ENCODE assay signal across 1 cellular context in the genomic region with DNA sequence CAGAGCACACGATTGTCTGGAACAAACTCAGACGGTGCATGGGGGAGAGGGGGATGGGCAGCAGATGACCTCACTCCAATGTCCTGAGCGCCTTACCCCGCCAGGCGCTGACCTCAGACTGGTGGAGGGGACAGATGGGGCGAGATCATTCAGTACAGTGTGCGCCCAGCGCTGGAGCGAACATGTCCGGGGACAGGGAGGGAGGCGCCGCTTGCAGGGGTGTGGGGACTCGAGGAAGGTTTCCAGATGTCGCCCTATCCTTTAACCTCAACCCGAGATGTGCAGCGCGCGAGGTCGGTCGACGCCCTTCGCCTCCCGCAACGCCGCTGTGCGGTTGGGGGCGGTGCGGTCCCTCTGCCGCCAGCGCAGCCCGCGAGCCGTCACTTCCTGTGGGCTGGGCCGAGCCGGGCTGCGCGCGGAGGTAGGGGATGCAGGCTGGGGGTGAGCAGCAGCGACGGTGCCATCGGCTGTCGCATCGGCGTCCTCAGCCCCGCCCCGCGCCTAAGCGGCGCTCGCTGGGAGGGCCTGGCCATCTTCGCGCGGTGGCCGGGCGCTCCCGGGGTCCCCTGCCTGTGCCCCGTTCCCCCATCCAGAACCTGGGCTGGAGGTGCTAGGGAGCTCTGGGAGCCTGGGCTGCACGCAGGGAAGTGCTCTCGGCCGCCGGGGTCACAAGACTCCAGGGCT.
TF ChIP-seq lines count a peak whose summit lies in the region.

No MANE protein-coding gene starts in this region.

TF ChIP-seq in HepG2, 621 proteins besides CTCF, POLR2A, EP300 and RAD21 (continued from another document and continues in another):
- TF ChIP-seq, protein P1, sequence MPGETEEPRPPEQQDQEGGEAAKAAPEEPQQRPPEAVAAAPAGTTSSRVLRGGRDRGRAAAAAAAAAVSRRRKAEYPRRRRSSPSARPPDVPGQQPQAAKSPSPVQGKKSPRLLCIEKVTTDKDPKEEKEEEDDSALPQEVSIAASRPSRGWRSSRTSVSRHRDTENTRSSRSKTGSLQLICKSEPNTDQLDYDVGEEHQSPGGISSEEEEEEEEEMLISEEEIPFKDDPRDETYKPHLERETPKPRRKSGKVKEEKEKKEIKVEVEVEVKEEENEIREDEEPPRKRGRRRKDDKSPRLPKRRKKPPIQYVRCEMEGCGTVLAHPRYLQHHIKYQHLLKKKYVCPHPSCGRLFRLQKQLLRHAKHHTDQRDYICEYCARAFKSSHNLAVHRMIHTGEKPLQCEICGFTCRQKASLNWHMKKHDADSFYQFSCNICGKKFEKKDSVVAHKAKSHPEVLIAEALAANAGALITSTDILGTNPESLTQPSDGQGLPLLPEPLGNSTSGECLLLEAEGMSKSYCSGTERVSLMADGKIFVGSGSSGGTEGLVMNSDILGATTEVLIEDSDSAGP (CRISPR knock-in tag; IDR thresholded peaks at IDR 0.05; ENCODE audit: borderline replicate concordance), result peak; percentile 98
- TF ChIP-seq TEAD3 (CRISPR knock-in tag; optimal IDR thresholded peaks at IDR 0.05; ENCODE audit: borderline replicate concordance) (peak; percentile 27), ISL2 (CRISPR knock-in tag; IDR thresholded peaks at IDR 0.05) (peak; percentile 71), MED8 (CRISPR knock-in tag; IDR thresholded peaks at IDR 0.05; ENCODE audit: insufficient replicate concordance) (peak; percentile 48), PAX8 (CRISPR knock-in tag; IDR thresholded peaks at IDR 0.05; ENCODE audit: borderline replicate concordance) (0 out of 2 replicates have a peak, but pooled peaks have one; percentile 77), ZNF660 (CRISPR knock-in tag; IDR thresholded peaks at IDR 0.05; ENCODE audit: borderline replicate concordance, low read depth) (no peak), ZGPAT (CRISPR knock-in tag; IDR thresholded peaks at IDR 0.05) (peak; percentile 91), FOXO4 (CRISPR knock-in tag; conservative IDR thresholded peaks at IDR 0.05) (peak; percentile 84; the same call in 1 of the 2 replicates), POGZ (CRISPR knock-in tag; IDR thresholded peaks at IDR 0.05) (peak; percentile 79; the same call in 1 of the 2 replicates), EZH2 (conservative IDR thresholded peaks at IDR 0.05; ENCODE audit: low read depth, low read length) (no peak), ZNF724P (CRISPR knock-in tag; IDR thresholded peaks at IDR 0.05; ENCODE audit: borderline replicate concordance) (peak; percentile 82), REXO4 (CRISPR knock-in tag; IDR thresholded peaks at IDR 0.05; ENCODE audit: borderline replicate concordance) (no peak), KLF15 (CRISPR knock-in tag; IDR thresholded peaks at IDR 0.05; ENCODE audit: borderline replicate concordance) (0 out of 2 replicates have a peak, but pooled peaks have one; percentile 37), ZC3H4 (CRISPR knock-in tag; IDR thresholded peaks at IDR 0.05; ENCODE audit: borderline replicate concordance) (0 out of 2 replicates have a peak, but pooled peaks have one; percentile 35), RAD51 (IDR thresholded peaks at IDR 0.05; ENCODE audit: borderline replicate concordance) (no peak), RBM39 (IDR thresholded peaks at IDR 0.05; ENCODE audit: low read depth, low read length, poor library complexity, severe bottlenecking) (no peak), SMAD9 (CRISPR knock-in tag; IDR thresholded peaks at IDR 0.05) (peak; percentile 19; the same call in 1 of the 2 replicates), MAFG (CRISPR knock-in tag; IDR thresholded peaks at IDR 0.05) (no peak), HNRNPH1 (optimal IDR thresholded peaks at IDR 0.05; ENCODE audit: low read depth, low read length) (no peak), ZNF550 (CRISPR knock-in tag; IDR thresholded peaks at IDR 0.05; ENCODE audit: borderline replicate concordance) (0 out of 2 replicates have a peak, but pooled peaks have one; percentile 59), DR1 (CRISPR knock-in tag; IDR thresholded peaks at IDR 0.05) (peak; percentile 79; the same call in 1 of the 2 replicates), TAF15 (IDR thresholded peaks at IDR 0.05; ENCODE audit: low read depth, low read length, poor library complexity, severe bottlenecking) (peak; percentile 77), ATF7 (IDR thresholded peaks at IDR 0.05) (peak; percentile 61), ATF7 (CRISPR knock-in tag; IDR thresholded peaks at IDR 0.05) (peak; percentile 90), ZNF30 (CRISPR knock-in tag; IDR thresholded peaks at IDR 0.05) (0 out of 2 replicates have a peak, but pooled peaks have one; percentile 72), ZNF562 (CRISPR knock-in tag; IDR thresholded peaks at IDR 0.05; ENCODE audit: borderline replicate concordance) (no peak), CBFB (CRISPR knock-in tag; IDR thresholded peaks at IDR 0.05) (peak; percentile 91), RARG (CRISPR knock-in tag; IDR thresholded peaks at IDR 0.05; ENCODE audit: low read depth) (peak; percentile 83; the same call in 1 of the 2 replicates), MZF1 (CRISPR knock-in tag; IDR thresholded peaks at IDR 0.05; ENCODE audit: borderline replicate concordance) (0 out of 2 replicates have a peak, but pooled peaks have one; percentile 89), YEATS4 (CRISPR knock-in tag; IDR thresholded peaks at IDR 0.05; ENCODE audit: borderline replicate concordance) (peak; percentile 86), HOXD1 (CRISPR knock-in tag; IDR thresholded peaks at IDR 0.05) (peak; percentile 87; the same call in 1 of the 2 replicates), SPEN (CRISPR knock-in tag; IDR thresholded peaks at IDR 0.05; ENCODE audit: low read depth) (peak; percentile 94), ZNF652 (CRISPR knock-in tag; IDR thresholded peaks at IDR 0.05; ENCODE audit: borderline replicate concordance, low read depth) (no peak), ZNF34 (CRISPR knock-in tag; IDR thresholded peaks at IDR 0.05; ENCODE audit: borderline replicate concordance) (peak; percentile 61; the same call in 1 of the 2 replicates), ZNF441 (CRISPR knock-in tag; IDR thresholded peaks at IDR 0.05; ENCODE audit: borderline replicate concordance) (peak; percentile 75; the same call in 1 of the 2 replicates)
- TF ChIP-seq, protein P2, sequence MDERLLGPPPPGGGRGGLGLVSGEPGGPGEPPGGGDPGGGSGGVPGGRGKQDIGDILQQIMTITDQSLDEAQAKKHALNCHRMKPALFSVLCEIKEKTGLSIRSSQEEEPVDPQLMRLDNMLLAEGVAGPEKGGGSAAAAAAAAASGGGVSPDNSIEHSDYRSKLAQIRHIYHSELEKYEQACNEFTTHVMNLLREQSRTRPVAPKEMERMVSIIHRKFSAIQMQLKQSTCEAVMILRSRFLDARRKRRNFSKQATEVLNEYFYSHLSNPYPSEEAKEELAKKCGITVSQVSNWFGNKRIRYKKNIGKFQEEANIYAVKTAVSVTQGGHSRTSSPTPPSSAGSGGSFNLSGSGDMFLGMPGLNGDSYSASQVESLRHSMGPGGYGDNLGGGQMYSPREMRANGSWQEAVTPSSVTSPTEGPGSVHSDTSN (CRISPR knock-in tag; IDR thresholded peaks at IDR 0.05), result no peak
- TF ChIP-seq, protein P3, sequence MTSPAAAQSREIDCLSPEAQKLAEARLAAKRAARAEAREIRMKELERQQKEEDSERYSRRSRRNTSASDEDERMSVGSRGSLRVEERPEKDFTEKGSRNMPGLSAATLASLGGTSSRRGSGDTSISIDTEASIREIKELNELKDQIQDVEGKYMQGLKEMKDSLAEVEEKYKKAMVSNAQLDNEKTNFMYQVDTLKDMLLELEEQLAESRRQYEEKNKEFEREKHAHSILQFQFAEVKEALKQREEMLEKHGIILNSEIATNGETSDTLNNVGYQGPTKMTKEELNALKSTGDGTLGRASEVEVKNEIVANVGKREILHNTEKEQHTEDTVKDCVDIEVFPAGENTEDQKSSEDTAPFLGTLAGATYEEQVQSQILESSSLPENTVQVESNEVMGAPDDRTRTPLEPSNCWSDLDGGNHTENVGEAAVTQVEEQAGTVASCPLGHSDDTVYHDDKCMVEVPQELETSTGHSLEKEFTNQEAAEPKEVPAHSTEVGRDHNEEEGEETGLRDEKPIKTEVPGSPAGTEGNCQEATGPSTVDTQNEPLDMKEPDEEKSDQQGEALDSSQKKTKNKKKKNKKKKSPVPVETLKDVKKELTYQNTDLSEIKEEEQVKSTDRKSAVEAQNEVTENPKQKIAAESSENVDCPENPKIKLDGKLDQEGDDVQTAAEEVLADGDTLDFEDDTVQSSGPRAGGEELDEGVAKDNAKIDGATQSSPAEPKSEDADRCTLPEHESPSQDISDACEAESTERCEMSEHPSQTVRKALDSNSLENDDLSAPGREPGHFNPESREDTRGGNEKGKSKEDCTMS (CRISPR knock-in tag; conservative IDR thresholded peaks at IDR 0.05), result 0 out of 2 replicates have a peak, but pooled peaks have one; percentile 29
- TF ChIP-seq, protein P4, sequence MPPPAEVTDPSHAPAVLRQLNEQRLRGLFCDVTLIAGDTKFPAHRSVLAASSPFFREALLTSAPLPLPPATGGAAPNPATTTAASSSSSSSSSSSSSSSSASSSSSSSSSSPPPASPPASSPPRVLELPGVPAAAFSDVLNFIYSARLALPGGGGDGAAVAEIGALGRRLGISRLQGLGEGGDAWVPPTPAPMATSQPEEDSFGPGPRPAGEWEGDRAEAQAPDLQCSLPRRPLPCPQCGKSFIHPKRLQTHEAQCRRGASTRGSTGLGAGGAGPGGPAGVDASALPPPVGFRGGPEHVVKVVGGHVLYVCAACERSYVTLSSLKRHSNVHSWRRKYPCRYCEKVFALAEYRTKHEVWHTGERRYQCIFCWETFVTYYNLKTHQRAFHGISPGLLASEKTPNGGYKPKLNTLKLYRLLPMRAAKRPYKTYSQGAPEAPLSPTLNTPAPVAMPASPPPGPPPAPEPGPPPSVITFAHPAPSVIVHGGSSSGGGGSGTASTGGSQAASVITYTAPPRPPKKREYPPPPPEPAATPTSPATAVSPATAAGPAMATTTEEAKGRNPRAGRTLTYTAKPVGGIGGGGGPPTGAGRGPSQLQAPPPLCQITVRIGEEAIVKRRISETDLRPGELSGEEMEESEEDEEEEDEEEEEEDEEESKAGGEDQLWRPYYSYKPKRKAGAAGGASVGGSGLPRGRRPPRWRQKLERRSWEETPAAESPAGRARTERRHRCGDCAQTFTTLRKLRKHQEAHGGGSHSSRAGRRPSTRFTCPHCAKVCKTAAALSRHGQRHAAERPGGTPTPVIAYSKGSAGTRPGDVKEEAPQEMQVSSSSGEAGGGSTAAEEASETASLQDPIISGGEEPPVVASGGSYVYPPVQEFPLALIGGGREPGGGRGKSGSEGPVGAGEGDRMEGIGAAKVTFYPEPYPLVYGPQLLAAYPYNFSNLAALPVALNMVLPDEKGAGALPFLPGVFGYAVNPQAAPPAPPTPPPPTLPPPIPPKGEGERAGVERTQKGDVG (CRISPR knock-in tag; IDR thresholded peaks at IDR 0.05; ENCODE audit: borderline replicate concordance), result peak; percentile 92; the same call in 1 of the 2 replicates
- TF ChIP-seq, protein P5, sequence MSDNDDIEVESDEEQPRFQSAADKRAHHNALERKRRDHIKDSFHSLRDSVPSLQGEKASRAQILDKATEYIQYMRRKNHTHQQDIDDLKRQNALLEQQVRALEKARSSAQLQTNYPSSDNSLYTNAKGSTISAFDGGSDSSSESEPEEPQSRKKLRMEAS (IDR thresholded peaks at IDR 0.05), result peak; percentile 94
- TF ChIP-seq, protein P6, sequence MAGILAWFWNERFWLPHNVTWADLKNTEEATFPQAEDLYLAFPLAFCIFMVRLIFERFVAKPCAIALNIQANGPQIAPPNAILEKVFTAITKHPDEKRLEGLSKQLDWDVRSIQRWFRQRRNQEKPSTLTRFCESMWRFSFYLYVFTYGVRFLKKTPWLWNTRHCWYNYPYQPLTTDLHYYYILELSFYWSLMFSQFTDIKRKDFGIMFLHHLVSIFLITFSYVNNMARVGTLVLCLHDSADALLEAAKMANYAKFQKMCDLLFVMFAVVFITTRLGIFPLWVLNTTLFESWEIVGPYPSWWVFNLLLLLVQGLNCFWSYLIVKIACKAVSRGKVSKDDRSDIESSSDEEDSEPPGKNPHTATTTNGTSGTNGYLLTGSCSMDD (CRISPR knock-in tag; IDR thresholded peaks at IDR 0.05), result no peak
- TF ChIP-seq, protein P7, sequence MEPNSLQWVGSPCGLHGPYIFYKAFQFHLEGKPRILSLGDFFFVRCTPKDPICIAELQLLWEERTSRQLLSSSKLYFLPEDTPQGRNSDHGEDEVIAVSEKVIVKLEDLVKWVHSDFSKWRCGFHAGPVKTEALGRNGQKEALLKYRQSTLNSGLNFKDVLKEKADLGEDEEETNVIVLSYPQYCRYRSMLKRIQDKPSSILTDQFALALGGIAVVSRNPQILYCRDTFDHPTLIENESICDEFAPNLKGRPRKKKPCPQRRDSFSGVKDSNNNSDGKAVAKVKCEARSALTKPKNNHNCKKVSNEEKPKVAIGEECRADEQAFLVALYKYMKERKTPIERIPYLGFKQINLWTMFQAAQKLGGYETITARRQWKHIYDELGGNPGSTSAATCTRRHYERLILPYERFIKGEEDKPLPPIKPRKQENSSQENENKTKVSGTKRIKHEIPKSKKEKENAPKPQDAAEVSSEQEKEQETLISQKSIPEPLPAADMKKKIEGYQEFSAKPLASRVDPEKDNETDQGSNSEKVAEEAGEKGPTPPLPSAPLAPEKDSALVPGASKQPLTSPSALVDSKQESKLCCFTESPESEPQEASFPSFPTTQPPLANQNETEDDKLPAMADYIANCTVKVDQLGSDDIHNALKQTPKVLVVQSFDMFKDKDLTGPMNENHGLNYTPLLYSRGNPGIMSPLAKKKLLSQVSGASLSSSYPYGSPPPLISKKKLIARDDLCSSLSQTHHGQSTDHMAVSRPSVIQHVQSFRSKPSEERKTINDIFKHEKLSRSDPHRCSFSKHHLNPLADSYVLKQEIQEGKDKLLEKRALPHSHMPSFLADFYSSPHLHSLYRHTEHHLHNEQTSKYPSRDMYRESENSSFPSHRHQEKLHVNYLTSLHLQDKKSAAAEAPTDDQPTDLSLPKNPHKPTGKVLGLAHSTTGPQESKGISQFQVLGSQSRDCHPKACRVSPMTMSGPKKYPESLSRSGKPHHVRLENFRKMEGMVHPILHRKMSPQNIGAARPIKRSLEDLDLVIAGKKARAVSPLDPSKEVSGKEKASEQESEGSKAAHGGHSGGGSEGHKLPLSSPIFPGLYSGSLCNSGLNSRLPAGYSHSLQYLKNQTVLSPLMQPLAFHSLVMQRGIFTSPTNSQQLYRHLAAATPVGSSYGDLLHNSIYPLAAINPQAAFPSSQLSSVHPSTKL (CRISPR knock-in tag; IDR thresholded peaks at IDR 0.05), result peak; percentile 72
